ENCODE assay signal across 22 cellular contexts in the genomic region with DNA sequence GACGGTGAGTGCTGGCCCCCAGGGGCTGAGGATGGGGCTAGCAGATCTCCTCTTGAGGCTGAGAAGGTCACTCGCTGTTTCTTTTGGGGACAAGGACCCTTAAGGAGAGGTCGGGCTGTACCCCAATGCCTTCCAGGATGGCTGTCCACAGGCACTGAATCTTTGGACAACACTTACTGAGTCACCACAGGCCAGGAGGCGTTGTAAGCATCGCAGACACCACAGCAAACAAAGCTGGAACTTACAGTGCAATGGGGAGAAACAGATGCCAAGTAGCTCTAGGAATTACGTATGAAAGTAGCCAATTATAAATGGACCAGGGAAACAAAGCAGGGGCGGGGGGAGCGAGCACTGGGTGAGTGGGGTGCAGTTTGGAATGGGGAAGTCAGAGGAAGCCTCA.
DNase-seq lines count a peak whose midpoint lies in the region; FAIRE-seq and TF ChIP-seq lines count a peak whose summit lies in the region.
"Had no signal": no experiment of that assay in that cellular context is flagged by ENCODE, and none has a peak within 500 bp of the region (broad histone marks: within the 10 kb centered on the region; RNA-seq: fewer than 3 reads in every experiment).

No MANE protein-coding gene starts in this region.

- H3K27ac ChIP-seq in RWPE1 (0 out of 2 replicates have a peak overlapping the region, but pooled peaks have one; percentile 4), H1 (ENCODE audit: low read depth, low read length) (no peak overlapping the region), prostate gland (no peak overlapping the region)
- H3K27ac ChIP-seq: BLaER1 had no signal

- H3K4me3 Mint-ChIP-seq in HFFc6 = peak overlapping the region; percentile 59; the same call in 1 of the 2 replicates
- H3K4me3 Mint-ChIP-seq: CD8-positive, alpha-beta memory T cell; IgD-negative memory B cell had no signal

- CTCF ChIA-PET in RWPE1 (lab: Yijun Ruan, JAX) (interaction anchor here (0.6 kb wide), 1 partner anchor 221 kb away, joined by 3 read pairs; no protein-coding TSS in a partner anchor), H1 (lab: Charles Lee; ENCODE audit: partially characterized antibody) (interaction anchor here (0.6 to 6.0 kb wide), 12 partner anchors 11 to 823 kb away, joined by 3 to 58 read pairs (median 4); no protein-coding TSS in a partner anchor)

- no peak overlapping the region for H3K14ac ChIP-seq in H1 (ENCODE audit: insufficient read length)

- 78% methylated on average over 8 of the region's 8 CpGs; no CpG with 5 or more reads in 1 of the 2 experiments for WGBS in H1 (ENCODE audit: extremely low coverage in 1 of 2, insufficient coverage in 1 of 2, insufficient read length in 1 of 2, insufficient replicate concordance in 2 of 2, low coverage in 1 of 2, low lambda C conversion rate in 2 of 2, missing lambda C conversion rate in 1 of 2), 2 experiments
- 51% methylated on average over 8 of the region's 8 CpGs for WGBS in prostate gland

- peak overlapping the region; percentile 54; the same call in 1 of the 2 replicates for H4K8ac ChIP-seq in H1 (ENCODE audit: extremely low read depth, insufficient read depth, low read length)

- TF ChIP-seq EP300 in H1 (IDR thresholded peaks at IDR 0.05; ENCODE audit: borderline replicate concordance in 1 of 2, low read depth in 2 of 2, low read length in 2 of 2) = no peak

- peaks cover 41% of the 10 kb centered on the region for H3K4me1 Mint-ChIP-seq in HFFc6 (ENCODE audit: low read depth)
- H3K4me1 Mint-ChIP-seq: CD8-positive, alpha-beta memory T cell had no signal

- no peak for FAIRE-seq in H1 (lab: Jason Lieb, UNC)
- FAIRE-seq: G401.6, GM18507, GM19239 had no signal

- TF ChIP-seq CTCF in HFFc6 (IDR thresholded peaks at IDR 0.05) (no peak), RWPE1 (conservative IDR thresholded peaks at IDR 0.05; ENCODE audit: low read depth) (no peak), H1 (IDR thresholded peaks at IDR 0.05; ENCODE audit: control extremely low read depth in 1 of 3, insufficient read depth in 1 of 3, low read depth in 1 of 3, low read length in 3 of 3) (no peak), prostate gland (IDR thresholded peaks at IDR 0.05) (no peak)

- H2BK120ac ChIP-seq in H1 (replicated peaks; ENCODE audit: low read depth, low read length) = no peak overlapping the region

- H3K36me3 Mint-ChIP-seq in HFFc6 (ENCODE audit: low read depth) = peaks cover 48% of the 10 kb centered on the region
- H3K36me3 Mint-ChIP-seq: CD8-positive, alpha-beta memory T cell; IgD-negative memory B cell had no signal

- H4K20me1 ChIP-seq in H1 (replicated peaks in 1 of 2; ENCODE audit: control insufficient read depth in 1 of 2, insufficient read depth in 2 of 2, low read length in 2 of 2) = peaks cover 0 to 18% of the 10 kb centered on the region in 2 experiments
- H4K20me1 ChIP-seq: BLaER1 had no signal

- H3K27me3 ChIP-seq in H1 (replicated peaks in 1 of 4; ENCODE audit: control insufficient read depth in 3 of 4, extremely low read depth in 1 of 4, insufficient read depth in 3 of 4, low read length in 3 of 4) = no peaks in the 10 kb centered on the region
- H3K27me3 ChIP-seq in prostate gland (replicated peaks; ENCODE audit: insufficient read depth) = no peaks in the 10 kb centered on the region
- H3K27me3 ChIP-seq: BLaER1 had no signal

- no peak overlapping the region for H2BK20ac ChIP-seq in H1 (ENCODE audit: low read length)

- no peak overlapping the region for H2BK15ac ChIP-seq in H1 (ENCODE audit: low read length)

- H4K91ac ChIP-seq in H1 (replicated peaks; ENCODE audit: insufficient read length, low read length) = no peak overlapping the region

- H3K79me1 ChIP-seq in H1 (ENCODE audit: low read depth, low read length) = peaks cover 5% of the 10 kb centered on the region

- H3K27me3 Mint-ChIP-seq in HFFc6 (ENCODE audit: insufficient read depth) = peaks cover 25% of the 10 kb centered on the region
- H3K27me3 Mint-ChIP-seq: CD8-positive, alpha-beta memory T cell had no signal

- no peak overlapping the region for H3K56ac ChIP-seq in H1 (replicated peaks; ENCODE audit: insufficient read length, low read depth, low read length)

- H3K4me3 ChIP-seq in H1 (ENCODE audit: extremely low read depth in 1 of 4, insufficient read depth in 2 of 4, low read depth in 3 of 4, low read length in 4 of 4) (no peak overlapping the region), prostate gland (no peak overlapping the region)
- H3K4me3 ChIP-seq: BLaER1 had no signal

- TF ChIP-seq POLR2A in H1 (IDR thresholded peaks at IDR 0.05; ENCODE audit: control extremely low read depth in 1 of 2, low read depth in 2 of 2, low read length in 2 of 2) (no peak), prostate gland (IDR thresholded peaks at IDR 0.05) (no peak)

- no peaks in the 10 kb centered on the region for H3K23me2 ChIP-seq in H1 (ENCODE audit: low read depth, low read length)

- H3K4me1 ChIP-seq in H1 (replicated peaks in 1 of 4; ENCODE audit: control insufficient read depth in 3 of 4, insufficient read depth in 4 of 4, low read length in 3 of 4) (no peaks in the 10 kb centered on the region; a peak in 1 of 7 replicates), prostate gland (replicated peaks) (no peaks in the 10 kb centered on the region)

- H3K9ac ChIP-seq in H1 (replicated peaks in 1 of 4; ENCODE audit: extremely low read depth in 1 of 4, low read depth in 3 of 4, low read length in 3 of 4) = no peak overlapping the region
- H3K9ac ChIP-seq: BLaER1 had no signal

- no peak overlapping the region for H3K4me2 ChIP-seq in H1 (ENCODE audit: insufficient read depth in 1 of 2, low read depth in 2 of 2, low read length in 2 of 2)
- H3K4me2 ChIP-seq: BLaER1 had no signal

- POLR2A ChIA-PET in RWPE1 (lab: Yijun Ruan, JAX; ENCODE audit: low non-redundant PET) (no interaction called here), H1 (lab: Charles Lee; ENCODE audit: partially characterized antibody) (no interaction called here)

- H2BK12ac ChIP-seq in H1 (ENCODE audit: low read depth, low read length) = no peak overlapping the region

- H3K9me3 ChIP-seq in H1 (ENCODE audit: insufficient read depth in 2 of 2, low read depth in 1 of 2, low read length in 1 of 2) (no peaks in the 10 kb centered on the region), prostate gland (no peaks in the 10 kb centered on the region)
- H3K9me3 ChIP-seq: BLaER1 had no signal

- peak overlapping the region; percentile 38; the same call in 1 of the 2 replicates for H3K27ac Mint-ChIP-seq in HFFc6
- H3K27ac Mint-ChIP-seq: IgD-negative memory B cell had no signal

- H3K79me2 ChIP-seq in H1 (ENCODE audit: control insufficient read depth in 1 of 2, insufficient read depth in 2 of 2, low read length in 2 of 2) = no peaks in the 10 kb centered on the region

- no peak overlapping the region for H3K18ac ChIP-seq in H1 (ENCODE audit: extremely low read depth, low read length)

- no peak overlapping the region for H4K5ac ChIP-seq in H1 (ENCODE audit: insufficient read length, low read depth, low read length)

- H2AFZ ChIP-seq in H1 (ENCODE audit: low read length) = no peak overlapping the region

- H3K23ac ChIP-seq in H1 (ENCODE audit: insufficient read length) = no peak overlapping the region

- intact Hi-C loops in prostate gland (cut with DNase I) = loop anchor here (10.0 kb wide), 1 partner anchor 119 kb away; no protein-coding TSS in a partner anchor

- H3K4ac ChIP-seq in H1 (replicated peaks; ENCODE audit: insufficient read length, low read depth, low read length) = no peak overlapping the region

- H2AK5ac ChIP-seq in H1 (ENCODE audit: low read depth, low read length) = no peak overlapping the region

- H3K9me3 Mint-ChIP-seq in HFFc6 = no peaks in the 10 kb centered on the region; the same call in 1 of the 2 replicates
- H3K9me3 Mint-ChIP-seq: CD8-positive, alpha-beta memory T cell had no signal

- H2BK5ac ChIP-seq in H1 (ENCODE audit: low read depth, low read length) = no peak overlapping the region

- no peak for TF ChIP-seq RAD21 in H1 (IDR thresholded peaks at IDR 0.05 in 1 of 2, conservative IDR thresholded peaks at IDR 0.05 in 1 of 2; ENCODE audit: low read depth in 2 of 2, low read length in 2 of 2)

- peaks cover 0 to 3% (median 0%) of the 10 kb centered on the region in 4 experiments; a peak in 2 of 8 replicates for H3K36me3 ChIP-seq in H1 (ENCODE audit: control insufficient read depth in 2 of 4, insufficient read depth in 4 of 4, low read length in 3 of 4)
- H3K36me3 ChIP-seq in prostate gland = no peaks in the 10 kb centered on the region
- H3K36me3 ChIP-seq: BLaER1 had no signal

- DNase-seq in HFFc6 = no peak
- DNase-seq in RWPE1 (ENCODE audit: low spot score) = no peak
- no peak for DNase-seq in H1 (ENCODE audit: low read depth in 1 of 2, low spot score in 2 of 2)
- peak; percentile 41 for DNase-seq in prostate gland (ENCODE audit: low spot score)
- no peak for DNase-seq in central memory CD4-positive, alpha-beta T cell
- no peak for DNase-seq in mucosa of gallbladder (ENCODE audit: low spot score)
- no peak for DNase-seq in CD1c-positive myeloid dendritic cell (ENCODE audit: extremely low spot score)
- DNase-seq: ACHN; Calu3; CD8-positive, alpha-beta memory T cell; DMS153; GOT3; NCI-H1694; NCI-H2081 treated with DMSO at 0.1 percent for 48 hours; NCI-H2171 treated with DMSO at 0.1 percent for 48 hours; NCI-H446; NCI-H526 had no signal

TF ChIP-seq in H1, 55 proteins besides CTCF, POLR2A, EP300 and RAD21:
- TF ChIP-seq NRF1 (IDR thresholded peaks at IDR 0.05; ENCODE audit: low read depth, low read length) = no peak
- no peak for TF ChIP-seq RNF2 (IDR thresholded peaks at IDR 0.05; ENCODE audit: borderline replicate concordance, low read depth, low read length, missing control alignments, poor library complexity, severe bottlenecking)
- no peak for TF ChIP-seq E2F6 (IDR thresholded peaks at IDR 0.05)
- no peak for TF ChIP-seq EGR1 (IDR thresholded peaks at IDR 0.05; ENCODE audit: borderline replicate concordance, low read depth, low read length)
- TF ChIP-seq NANOG (IDR thresholded peaks at IDR 0.05; ENCODE audit: insufficient read depth, low read depth, low read length, poor library complexity, severe bottlenecking) = no peak
- TF ChIP-seq RXRA (IDR thresholded peaks at IDR 0.05; ENCODE audit: insufficient read depth, low read depth, low read length) = no peak
